1 cellular context compared by ENCODE assay signal in the genomic region with DNA sequence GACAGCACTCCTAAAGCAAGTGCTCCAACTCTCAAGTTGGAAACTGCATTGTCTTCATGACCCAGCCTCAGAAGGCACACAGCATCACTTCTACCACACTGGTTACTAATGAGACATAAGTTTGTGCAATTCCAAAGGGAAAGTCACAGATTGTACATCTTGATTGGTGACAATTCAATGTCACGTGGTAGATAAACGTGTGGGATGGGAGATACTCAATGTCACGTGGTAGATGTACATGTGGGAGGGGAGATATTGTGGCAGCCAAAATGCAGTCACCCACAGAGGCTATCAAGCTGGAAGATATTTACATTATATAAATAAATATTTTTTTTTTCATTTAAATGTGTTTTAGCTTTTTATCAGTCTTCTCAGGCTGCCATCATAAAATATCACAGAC.
A peak's percentile ranks its signal among the peaks of the same experiment; 100 is the strongest.
TF ChIP-seq lines count a peak whose summit lies in the region.

No MANE protein-coding gene starts in this region.

TF ChIP-seq in HepG2, 621 proteins besides CTCF, POLR2A, EP300 and RAD21 (continued from another document):
- TF ChIP-seq, protein P1, sequence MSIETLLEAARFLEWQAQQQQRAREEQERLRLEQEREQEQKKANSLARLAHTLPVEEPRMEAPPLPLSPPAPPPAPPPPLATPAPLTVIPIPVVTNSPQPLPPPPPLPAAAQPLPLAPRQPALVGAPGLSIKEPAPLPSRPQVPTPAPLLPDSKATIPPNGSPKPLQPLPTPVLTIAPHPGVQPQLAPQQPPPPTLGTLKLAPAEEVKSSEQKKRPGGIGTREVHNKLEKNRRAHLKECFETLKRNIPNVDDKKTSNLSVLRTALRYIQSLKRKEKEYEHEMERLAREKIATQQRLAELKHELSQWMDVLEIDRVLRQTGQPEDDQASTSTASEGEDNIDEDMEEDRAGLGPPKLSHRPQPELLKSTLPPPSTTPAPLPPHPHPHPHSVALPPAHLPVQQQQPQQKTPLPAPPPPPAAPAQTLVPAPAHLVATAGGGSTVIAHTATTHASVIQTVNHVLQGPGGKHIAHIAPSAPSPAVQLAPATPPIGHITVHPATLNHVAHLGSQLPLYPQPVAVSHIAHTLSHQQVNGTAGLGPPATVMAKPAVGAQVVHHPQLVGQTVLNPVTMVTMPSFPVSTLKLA (IDR thresholded peaks at IDR 0.05): peak; percentile 100
- peak; percentile 92; the same call in 1 of the 2 replicates for TF ChIP-seq RAD51 (IDR thresholded peaks at IDR 0.05; ENCODE audit: borderline replicate concordance)
- TF ChIP-seq, protein P2, sequence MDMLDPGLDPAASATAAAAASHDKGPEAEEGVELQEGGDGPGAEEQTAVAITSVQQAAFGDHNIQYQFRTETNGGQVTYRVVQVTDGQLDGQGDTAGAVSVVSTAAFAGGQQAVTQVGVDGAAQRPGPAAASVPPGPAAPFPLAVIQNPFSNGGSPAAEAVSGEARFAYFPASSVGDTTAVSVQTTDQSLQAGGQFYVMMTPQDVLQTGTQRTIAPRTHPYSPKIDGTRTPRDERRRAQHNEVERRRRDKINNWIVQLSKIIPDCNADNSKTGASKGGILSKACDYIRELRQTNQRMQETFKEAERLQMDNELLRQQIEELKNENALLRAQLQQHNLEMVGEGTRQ (IDR thresholded peaks at IDR 0.05; ENCODE audit: low read depth, low read length): peak; percentile 91
- TF ChIP-seq, protein P2 (CRISPR knock-in tag; IDR thresholded peaks at IDR 0.05; ENCODE audit: borderline replicate concordance): no peak
- TF ChIP-seq NFIC (IDR thresholded peaks at IDR 0.05; ENCODE audit: low read length): no peak
- no peak for TF ChIP-seq KMT2A (CRISPR knock-in tag; IDR thresholded peaks at IDR 0.05)
- TF ChIP-seq, protein P3, sequence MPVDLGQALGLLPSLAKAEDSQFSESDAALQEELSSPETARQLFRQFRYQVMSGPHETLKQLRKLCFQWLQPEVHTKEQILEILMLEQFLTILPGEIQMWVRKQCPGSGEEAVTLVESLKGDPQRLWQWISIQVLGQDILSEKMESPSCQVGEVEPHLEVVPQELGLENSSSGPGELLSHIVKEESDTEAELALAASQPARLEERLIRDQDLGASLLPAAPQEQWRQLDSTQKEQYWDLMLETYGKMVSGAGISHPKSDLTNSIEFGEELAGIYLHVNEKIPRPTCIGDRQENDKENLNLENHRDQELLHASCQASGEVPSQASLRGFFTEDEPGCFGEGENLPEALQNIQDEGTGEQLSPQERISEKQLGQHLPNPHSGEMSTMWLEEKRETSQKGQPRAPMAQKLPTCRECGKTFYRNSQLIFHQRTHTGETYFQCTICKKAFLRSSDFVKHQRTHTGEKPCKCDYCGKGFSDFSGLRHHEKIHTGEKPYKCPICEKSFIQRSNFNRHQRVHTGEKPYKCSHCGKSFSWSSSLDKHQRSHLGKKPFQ (CRISPR knock-in tag; IDR thresholded peaks at IDR 0.05; ENCODE audit: insufficient replicate concordance): no peak
- TF ChIP-seq ZNF530 (CRISPR knock-in tag; IDR thresholded peaks at IDR 0.05; ENCODE audit: low read depth): no peak
- no peak for TF ChIP-seq CC2D1A (CRISPR knock-in tag; IDR thresholded peaks at IDR 0.05)
- TF ChIP-seq, protein P4, sequence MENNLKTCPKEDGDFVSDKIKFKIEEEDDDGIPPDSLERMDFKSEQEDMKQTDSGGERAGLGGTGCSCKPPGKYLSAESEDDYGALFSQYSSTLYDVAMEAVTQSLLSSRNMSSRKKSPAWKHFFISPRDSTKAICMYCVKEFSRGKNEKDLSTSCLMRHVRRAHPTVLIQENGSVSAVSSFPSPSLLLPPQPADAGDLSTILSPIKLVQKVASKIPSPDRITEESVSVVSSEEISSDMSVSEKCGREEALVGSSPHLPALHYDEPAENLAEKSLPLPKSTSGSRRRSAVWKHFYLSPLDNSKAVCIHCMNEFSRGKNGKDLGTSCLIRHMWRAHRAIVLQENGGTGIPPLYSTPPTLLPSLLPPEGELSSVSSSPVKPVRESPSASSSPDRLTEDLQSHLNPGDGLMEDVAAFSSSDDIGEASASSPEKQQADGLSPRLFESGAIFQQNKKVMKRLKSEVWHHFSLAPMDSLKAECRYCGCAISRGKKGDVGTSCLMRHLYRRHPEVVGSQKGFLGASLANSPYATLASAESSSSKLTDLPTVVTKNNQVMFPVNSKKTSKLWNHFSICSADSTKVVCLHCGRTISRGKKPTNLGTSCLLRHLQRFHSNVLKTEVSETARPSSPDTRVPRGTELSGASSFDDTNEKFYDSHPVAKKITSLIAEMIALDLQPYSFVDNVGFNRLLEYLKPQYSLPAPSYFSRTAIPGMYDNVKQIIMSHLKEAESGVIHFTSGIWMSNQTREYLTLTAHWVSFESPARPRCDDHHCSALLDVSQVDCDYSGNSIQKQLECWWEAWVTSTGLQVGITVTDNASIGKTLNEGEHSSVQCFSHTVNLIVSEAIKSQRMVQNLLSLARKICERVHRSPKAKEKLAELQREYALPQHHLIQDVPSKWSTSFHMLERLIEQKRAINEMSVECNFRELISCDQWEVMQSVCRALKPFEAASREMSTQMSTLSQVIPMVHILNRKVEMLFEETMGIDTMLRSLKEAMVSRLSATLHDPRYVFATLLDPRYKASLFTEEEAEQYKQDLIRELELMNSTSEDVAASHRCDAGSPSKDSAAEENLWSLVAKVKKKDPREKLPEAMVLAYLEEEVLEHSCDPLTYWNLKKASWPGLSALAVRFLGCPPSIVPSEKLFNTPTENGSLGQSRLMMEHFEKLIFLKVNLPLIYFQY (CRISPR knock-in tag; IDR thresholded peaks at IDR 0.05; ENCODE audit: borderline replicate concordance): no peak
- no peak for TF ChIP-seq MTF1 (CRISPR knock-in tag; IDR thresholded peaks at IDR 0.05)
